Comparison of ENCODE assay signal across 17 cellular contexts in genomic region chr2:190809139-190809764, GRCh38.
DNase-seq lines count a peak whose midpoint lies in the region; ATAC-seq, FAIRE-seq and TF ChIP-seq lines count a peak whose summit lies in the region.
"Had no signal": no experiment of that assay in that cellular context is flagged by ENCODE, and none has a peak within 500 bp of the region (broad histone marks: within the 10 kb centered on the region; RNA-seq: fewer than 3 reads in every experiment).

No MANE protein-coding gene starts in this region.

- H3K27ac ChIP-seq in A549 (peak overlapping the region; percentile 24 to 62; a peak in 4 of 6 replicates), lower lobe of right lung (peak overlapping the region; percentile 58)
- H3K27ac ChIP-seq: adrenal gland, gastroesophageal sphincter, parathyroid adenoma, stomach had no signal

- TF ChIP-seq RAD21 in A549 (conservative IDR thresholded peaks at IDR 0.05 in 1 of 2, IDR thresholded peaks at IDR 0.05 in 1 of 2): no peak

- ATAC-seq in A549 (peak in 1 of 2 experiments; percentile 13; a peak in 1 of 6 replicates), lower lobe of right lung (peak; percentile 74 to 80), HG03521 (IDR thresholded peaks at IDR 0.05; ENCODE audit: unreplicated experiment) (no peak), HG03095 (IDR thresholded peaks at IDR 0.05; ENCODE audit: unreplicated experiment) (no peak)
- ATAC-seq: gastroesophageal sphincter had no signal

- POLR2A ChIA-PET in A549 (lab: Yijun Ruan, JAX): no interaction called here

- no peak for FAIRE-seq in A549 (lab: Jason Lieb, UNC)

- WGBS in A549 (ENCODE audit: missing lambda C conversion rate): 84% methylated on average over 5 of the region's 5 CpGs

- peak overlapping the region; percentile 44 for H3K4me2 ChIP-seq in A549

- H3K9me3 ChIP-seq in A549: no peaks in the 10 kb centered on the region
- no peaks in the 10 kb centered on the region for H3K9me3 ChIP-seq in lower lobe of right lung
- H3K9me3 ChIP-seq: adrenal gland, gastroesophageal sphincter, stomach had no signal

- no peaks in the 10 kb centered on the region for H3K27me3 ChIP-seq in lower lobe of right lung (ENCODE audit: low read depth)
- H3K27me3 ChIP-seq: adrenal gland, gastroesophageal sphincter, stomach had no signal

- TF ChIP-seq CTCF in A549 (IDR thresholded peaks at IDR 0.05) (no peak), lower lobe of right lung (IDR thresholded peaks at IDR 0.05) (no peak)

- TF ChIP-seq EP300 in A549 (IDR thresholded peaks at IDR 0.05): no peak

- no peak for TF ChIP-seq POLR2A in A549 (IDR thresholded peaks at IDR 0.05; ENCODE audit: low read length)

- CTCF ChIA-PET in A549 (lab: Yijun Ruan, JAX): interaction anchor here (1.0 kb wide), 1 partner anchor 299 kb away, joined by 4 read pairs; no protein-coding TSS in a partner anchor

- in situ Hi-C loops in ACHN (cut with HindIII; ENCODE audit: low pct_ligation_motif_present, low pct_unique_long_range_greater_than_20kb, low sequenced_read_pairs): no loop called here

- H3K4me1 ChIP-seq in A549 (peaks cover 35% of the 10 kb centered on the region), lower lobe of right lung (peaks cover 4% of the 10 kb centered on the region)
- H3K4me1 ChIP-seq: adrenal gland, gastroesophageal sphincter had no signal

- no peaks in the 10 kb centered on the region for H3K36me3 ChIP-seq in lower lobe of right lung
- H3K36me3 ChIP-seq: adrenal gland, gastroesophageal sphincter, stomach had no signal

- H3K4me3 ChIP-seq in A549: no peak overlapping the region
- H3K4me3 ChIP-seq in lower lobe of right lung: no peak overlapping the region
- H3K4me3 ChIP-seq: adrenal gland, gastroesophageal sphincter, stomach had no signal

- DNase-seq in A549 (ENCODE audit: low read depth in 1 of 2, low spot score in 1 of 2) (no peak), HuH-7 (ENCODE audit: low spot score) (peak; percentile 46), SW480 (ENCODE audit: low spot score) (peak; percentile 86), lower lobe of right lung (no peak), hepatic stellate cell (ENCODE audit: low spot score) (no peak), ACHN (no peak)
- DNase-seq: adrenal gland; IMR-90; NCI-H1417 treated with DMSO at 0.1 percent for 48 hours; NCI-H345; NK-92 treated with Interleukin-12 subunit alpha and Interleukin-12 subunit beta, amount 100 ng/mL, for 24 hours; SHP77 treated with DMSO at 0.1 percent for 48 hours; stomach had no signal

- intact Hi-C loops in lower lobe of right lung (cut with DNase I): no loop called here

TF ChIP-seq in A549, 52 proteins besides CTCF, POLR2A, EP300 and RAD21:
- TF ChIP-seq RCOR1 (IDR thresholded peaks at IDR 0.05; ENCODE audit: low read depth, low read length) (no peak), BCL3 (IDR thresholded peaks at IDR 0.05) (no peak), CEBPB (IDR thresholded peaks at IDR 0.05) (0 out of 4 replicates have a peak, but pooled peaks of 1 of the 2 experiments have one; percentile 24)

Comparison
In these comparisons a context has a peak if more than half of its experiments do, and no peak if none do; other contexts are left out.
1. ATAC-seq: peak in lower lobe of right lung (2 of 2); none in HG03521 (single experiment) and HG03095 (single experiment).
2. DNase-seq: peak in HuH-7 (single experiment) and SW480 (single experiment); none in A549 (0 of 2), lower lobe of right lung (single experiment), hepatic stellate cell (single experiment) and ACHN (single experiment).